25 cellular contexts compared by ENCODE assay signal in genomic region chr4:73945674-73946449, GRCh38. TPM values are rescaled to one million over a fixed set of nuclear protein-coding genes. Genes with fewer than 3 reads are reported as not detected.
"Had no signal": no experiment of that assay in that cellular context is flagged by ENCODE, and none has a peak within 500 bp of the region (broad histone marks: within the 10 kb centered on the region; RNA-seq: fewer than 3 reads in every experiment).

No MANE protein-coding gene starts in this region.

- H3K9me3 ChIP-seq: left ventricle myocardium inferior, psoas muscle, right lobe of liver had no signal

- H3K4me1 ChIP-seq: psoas muscle had no signal

- H3K4me1 Mint-ChIP-seq: activated B cell treated with CpG ODN at 0.5 μM for 24 hours; activated CD4-positive, alpha-beta memory T cell treated with anti-CD3 and anti-CD28 coated beads, Interleukin-2, amount 10 ng/mL, durations not matched to agents 7 days and 5 days; activated CD8-positive, alpha-beta memory T cell treated with anti-CD3 and anti-CD28 coated beads, Interleukin-2, amount 10 ng/mL, durations not matched to agents 7 days and 5 days; activated naive CD8-positive, alpha-beta T cell treated with anti-CD3 and anti-CD28 coated beads, Interleukin-2, amount 50 U/mL, for 24 hours; memory B cell; stimulated activated naive CD8-positive, alpha-beta T cell treated with anti-CD3 and anti-CD28 coated beads, Interleukin-15, amount 100 ng/mL, for 72 hours had no signal

- H3K4me3 Mint-ChIP-seq: activated B cell treated with CpG ODN at 0.5 μM for 24 hours; activated CD4-positive, alpha-beta memory T cell treated with anti-CD3 and anti-CD28 coated beads, Interleukin-2, amount 10 ng/mL, durations not matched to agents 7 days and 5 days; activated CD8-positive, alpha-beta memory T cell treated with anti-CD3 and anti-CD28 coated beads, Interleukin-2, amount 10 ng/mL, durations not matched to agents 7 days and 5 days; activated naive CD4-positive, alpha-beta T cell treated with anti-CD3 and anti-CD28 coated beads for 36 hours; activated naive CD8-positive, alpha-beta T cell treated with anti-CD3 and anti-CD28 coated beads, Interleukin-2, amount 50 U/mL, for 24 hours; activated T-cell treated with anti-CD3 and anti-CD28 coated beads, Interleukin-2, amount 50 U/mL, for 24 hours; memory B cell; stimulated activated naive CD8-positive, alpha-beta T cell treated with anti-CD3 and anti-CD28 coated beads, Interleukin-15, amount 100 ng/mL, for 72 hours had no signal

- H3K36me3 ChIP-seq: left ventricle myocardium inferior, right lobe of liver had no signal

- DNase-seq: activated B cell treated with CpG ODN at 0.5 μM for 24 hours; activated CD4-positive, alpha-beta memory T cell treated with anti-CD3 and anti-CD28 coated beads, Interleukin-2, amount 10 ng/mL, durations not matched to agents 7 days and 5 days; activated CD4-positive, alpha-beta T cell treated with anti-CD3 and anti-CD28 coated beads for 4 hours; activated CD8-positive, alpha-beta memory T cell treated with anti-CD3 and anti-CD28 coated beads, Interleukin-2, amount 10 ng/mL, durations not matched to agents 7 days and 5 days; activated naive CD4-positive, alpha-beta T cell treated with anti-CD3 and anti-CD28 coated beads for 36 hours; activated naive CD8-positive, alpha-beta T cell treated with anti-CD3 and anti-CD28 coated beads, Interleukin-2, amount 50 U/mL, for 24 hours; activated T-cell treated with anti-CD3 and anti-CD28 coated beads, Interleukin-2, amount 50 U/mL, for 24 hours; aorta; erythroblast; foreskin melanocyte; glutamatergic neuron; hippocampal formation; kidney; left ventricle myocardium inferior; psoas muscle; right lobe of liver; small intestine; stimulated activated CD4-positive, alpha-beta T cell treated with anti-CD3 and anti-CD28 coated beads, Interleukin-15, amount 100 ng/mL, for 24 hours; stimulated activated CD4-positive, alpha-beta T cell treated with anti-CD3 and anti-CD28 coated beads, Interleukin-2, amount 100 ng/mL, for 48 hours; stimulated activated naive CD8-positive, alpha-beta T cell treated with anti-CD3 and anti-CD28 coated beads, Interleukin-15, amount 100 ng/mL, for 72 hours had no signal

- ATAC-seq: activated CD8-positive, alpha-beta memory T cell treated with anti-CD3 and anti-CD28 coated beads, Interleukin-2, amount 10 ng/mL, durations not matched to agents 7 days and 5 days; activated naive CD8-positive, alpha-beta T cell treated with anti-CD3 and anti-CD28 coated beads, Interleukin-2, amount 50 U/mL, for 24 hours; psoas muscle; right lobe of liver; stimulated activated naive CD8-positive, alpha-beta T cell treated with anti-CD3 and anti-CD28 coated beads, Interleukin-15, amount 100 ng/mL, for 72 hours had no signal

- H3K27ac ChIP-seq: coronary artery, left ventricle myocardium inferior, psoas muscle, right lobe of liver had no signal

- H3K9me3 Mint-ChIP-seq: activated B cell treated with CpG ODN at 0.5 μM for 24 hours; activated CD4-positive, alpha-beta memory T cell treated with anti-CD3 and anti-CD28 coated beads, Interleukin-2, amount 10 ng/mL, durations not matched to agents 7 days and 5 days; activated naive CD4-positive, alpha-beta T cell treated with anti-CD3 and anti-CD28 coated beads for 36 hours; activated naive CD8-positive, alpha-beta T cell treated with anti-CD3 and anti-CD28 coated beads, Interleukin-2, amount 50 U/mL, for 24 hours; activated T-cell treated with anti-CD3 and anti-CD28 coated beads, Interleukin-2, amount 50 U/mL, for 24 hours; activated T-helper 2 cell treated with anti-CD3 and anti-CD28 coated beads, Interferon-gamma antibody, Interleukin-2, Interleukin-4, amounts not matched to agents 10 μg/mL and 5 μg/mL and 100 μg/mL, durations not matched to agents 14 hours and 24 hours and 36 hours; memory B cell; stimulated activated naive CD8-positive, alpha-beta T cell treated with anti-CD3 and anti-CD28 coated beads, Interleukin-15, amount 100 ng/mL, for 72 hours had no signal

- H3K36me3 Mint-ChIP-seq: activated CD8-positive, alpha-beta memory T cell treated with anti-CD3 and anti-CD28 coated beads, Interleukin-2, amount 10 ng/mL, durations not matched to agents 7 days and 5 days; memory B cell had no signal

- H3K27ac Mint-ChIP-seq: activated B cell treated with CpG ODN at 0.5 μM for 24 hours; activated CD4-positive, alpha-beta memory T cell treated with anti-CD3 and anti-CD28 coated beads, Interleukin-2, amount 10 ng/mL, durations not matched to agents 7 days and 5 days; activated CD8-positive, alpha-beta memory T cell treated with anti-CD3 and anti-CD28 coated beads, Interleukin-2, amount 10 ng/mL, durations not matched to agents 7 days and 5 days; activated naive CD4-positive, alpha-beta T cell treated with anti-CD3 and anti-CD28 coated beads for 36 hours; activated naive CD8-positive, alpha-beta T cell treated with anti-CD3 and anti-CD28 coated beads, Interleukin-2, amount 50 U/mL, for 24 hours; activated T-cell treated with anti-CD3 and anti-CD28 coated beads, Interleukin-2, amount 50 U/mL, for 24 hours; activated T-helper 2 cell treated with anti-CD3 and anti-CD28 coated beads, Interferon-gamma antibody, Interleukin-2, Interleukin-4, amounts not matched to agents 10 μg/mL and 5 μg/mL and 100 μg/mL, durations not matched to agents 14 hours and 24 hours and 36 hours; memory B cell; stimulated activated naive CD8-positive, alpha-beta T cell treated with anti-CD3 and anti-CD28 coated beads, Interleukin-15, amount 100 ng/mL, for 72 hours had no signal

- H3K4me3 ChIP-seq: coronary artery, left ventricle myocardium inferior, psoas muscle, right lobe of liver had no signal

RNA-seq across cellular contexts. Expression of gene PF4, which starts 36.0 kb away (rescaled TPM):
- total RNA-seq: activated B cell treated with CpG ODN at 0.5 μM for 24 hours; activated CD4-positive, alpha-beta memory T cell treated with anti-CD3 and anti-CD28 coated beads, Interleukin-2, amount 10 ng/mL, durations not matched to agents 7 days and 5 days; activated CD8-positive, alpha-beta memory T cell treated with anti-CD3 and anti-CD28 coated beads, Interleukin-2, amount 10 ng/mL, durations not matched to agents 7 days and 5 days; activated naive CD4-positive, alpha-beta T cell treated with anti-CD3 and anti-CD28 coated beads for 36 hours; activated T-helper 2 cell treated with anti-CD3 and anti-CD28 coated beads, Interferon-gamma antibody, Interleukin-2, Interleukin-4, amounts not matched to agents 10 μg/mL and 5 μg/mL and 100 μg/mL, durations not matched to agents 14 hours and 24 hours and 36 hours; kidney; omental fat pad; ureter had no signal

RNA-seq across cellular contexts. Expression of gene PPBP, which starts 42.1 kb away (rescaled TPM):
- total RNA-seq: activated CD4-positive, alpha-beta memory T cell treated with anti-CD3 and anti-CD28 coated beads, Interleukin-2, amount 10 ng/mL, durations not matched to agents 7 days and 5 days; activated CD8-positive, alpha-beta memory T cell treated with anti-CD3 and anti-CD28 coated beads, Interleukin-2, amount 10 ng/mL, durations not matched to agents 7 days and 5 days; activated naive CD4-positive, alpha-beta T cell treated with anti-CD3 and anti-CD28 coated beads for 36 hours; activated T-helper 2 cell treated with anti-CD3 and anti-CD28 coated beads, Interferon-gamma antibody, Interleukin-2, Interleukin-4, amounts not matched to agents 10 μg/mL and 5 μg/mL and 100 μg/mL, durations not matched to agents 14 hours and 24 hours and 36 hours; kidney; ureter had no signal

RNA-seq across cellular contexts. Expression of gene CXCL5, which starts 52.6 kb away (rescaled TPM):
- total RNA-seq: activated B cell treated with CpG ODN at 0.5 μM for 24 hours; activated CD4-positive, alpha-beta memory T cell treated with anti-CD3 and anti-CD28 coated beads, Interleukin-2, amount 10 ng/mL, durations not matched to agents 7 days and 5 days; activated CD8-positive, alpha-beta memory T cell treated with anti-CD3 and anti-CD28 coated beads, Interleukin-2, amount 10 ng/mL, durations not matched to agents 7 days and 5 days; activated naive CD4-positive, alpha-beta T cell treated with anti-CD3 and anti-CD28 coated beads for 36 hours; activated T-helper 2 cell treated with anti-CD3 and anti-CD28 coated beads, Interferon-gamma antibody, Interleukin-2, Interleukin-4, amounts not matched to agents 10 μg/mL and 5 μg/mL and 100 μg/mL, durations not matched to agents 14 hours and 24 hours and 36 hours; left ventricle myocardium inferior; ureter had no signal
